In genomic region chr20:44092551-44093248, GRCh38 we compare ENCODE assay signal across 9 cellular contexts.
DNase-seq lines count a peak whose midpoint lies in the region; ATAC-seq, FAIRE-seq and TF ChIP-seq lines count a peak whose summit lies in the region.
"Had no signal": no experiment of that assay in that cellular context is flagged by ENCODE, and none has a peak within 500 bp of the region (broad histone marks: within the 10 kb centered on the region; RNA-seq: fewer than 3 reads in every experiment).

No MANE protein-coding gene starts in this region.

- no peaks in the 10 kb centered on the region for H4K20me1 ChIP-seq in HepG2 (ENCODE audit: insufficient read depth, low read length)

- DNase-seq in natural killer cell, result no peak
- no peak for DNase-seq in natural killer cell treated with Interleukin-12 subunit alpha and Interleukin-12 subunit beta and Interleukin-15 and Interleukin-18, amount 100 ng/mL, for 72 hours (ENCODE audit: low spot score)
- DNase-seq in NCI-H2196 (lab: John Stamatoyannopoulos, UW; ENCODE audit: unreplicated experiment), result peak; percentile 46
- peak; percentile 82 for DNase-seq in adipocyte (ENCODE audit: low read depth)
- peak; percentile 27 for DNase-seq in HepG2 (ENCODE audit: low spot score)
- DNase-seq in coronary artery (ENCODE audit: low spot score), result no peak
- DNase-seq in NCI-H774 (lab: John Stamatoyannopoulos, UW), result no peak

- no peaks in the 10 kb centered on the region for H3K9me3 Mint-ChIP-seq in natural killer cell
- H3K9me3 Mint-ChIP-seq in natural killer cell treated with Interleukin-12 subunit alpha and Interleukin-12 subunit beta and Interleukin-15 and Interleukin-18, amount 100 ng/mL, for 72 hours, result no peaks in the 10 kb centered on the region

- no peak for TF ChIP-seq POLR2A in HepG2 (IDR thresholded peaks at IDR 0.05; ENCODE audit: insufficient read depth in 1 of 2, low read depth in 2 of 2, low read length in 2 of 2)

- no peaks in the 10 kb centered on the region for H3K4me1 Mint-ChIP-seq in natural killer cell
- no peaks in the 10 kb centered on the region for H3K4me1 Mint-ChIP-seq in natural killer cell treated with Interleukin-12 subunit alpha and Interleukin-12 subunit beta and Interleukin-15 and Interleukin-18, amount 100 ng/mL, for 72 hours (ENCODE audit: low read depth in 2 of 2)

- no peaks in the 10 kb centered on the region for H3K36me3 ChIP-seq in adipocyte (ENCODE audit: control insufficient read depth, insufficient read depth, low read length, severe bottlenecking)
- H3K36me3 ChIP-seq in HepG2 (replicated peaks in 1 of 2; ENCODE audit: control insufficient read depth in 1 of 2, insufficient read depth in 2 of 2, low read length in 2 of 2), result no peaks in the 10 kb centered on the region

- CTCF ChIA-PET in HepG2 (lab: Yijun Ruan, JAX; ENCODE audit: low intra/inter-chr PET ratio, low total read pairs), result interaction anchor here (1.1 to 1.7 kb wide), 2 partner anchors 341 to 343 kb away, joined by 3 to 5 read pairs; no protein-coding TSS in a partner anchor

- in situ Hi-C loops in HepG2 (cut with HindIII; ENCODE audit: extremely low pct_ligation_motif_present, low pct_unique_long_range_greater_than_20kb), result no loop called here

- H3K4me3 ChIP-seq in adipocyte (ENCODE audit: low read length), result no peak overlapping the region
- no peak overlapping the region for H3K4me3 ChIP-seq in HepG2 (replicated peaks in 1 of 3; ENCODE audit: insufficient read depth in 1 of 3, low read depth in 2 of 3, low read length in 3 of 3)
- no peak overlapping the region for H3K4me3 ChIP-seq in coronary artery

- H3K79me2 ChIP-seq in HepG2 (ENCODE audit: insufficient read depth, low read length), result no peaks in the 10 kb centered on the region

- no peak overlapping the region for H3K27ac ChIP-seq in HepG2 (ENCODE audit: extremely low read length, insufficient read depth, low read length)
- H3K27ac ChIP-seq in coronary artery, result no peak overlapping the region

- peak; percentile 91 for FAIRE-seq in HepG2 (lab: Jason Lieb, UNC)

- no peak overlapping the region for H3K9ac ChIP-seq in adipocyte (ENCODE audit: low read length)
- H3K9ac ChIP-seq in HepG2 (ENCODE audit: insufficient read depth, low read depth, low read length), result no peak overlapping the region

- no peak overlapping the region for H3K4me3 Mint-ChIP-seq in natural killer cell
- no peak overlapping the region for H3K4me3 Mint-ChIP-seq in natural killer cell treated with Interleukin-12 subunit alpha and Interleukin-12 subunit beta and Interleukin-15 and Interleukin-18, amount 100 ng/mL, for 72 hours
- H3K4me3 Mint-ChIP-seq: activated naive CD8-positive, alpha-beta T cell had no signal

- POLR2A ChIA-PET in HepG2 (lab: Yijun Ruan, JAX), result no interaction called here

- no peak overlapping the region for H2AFZ ChIP-seq in HepG2 (ENCODE audit: low read length)

- H3K4me1 ChIP-seq in adipocyte (ENCODE audit: control insufficient read depth, insufficient read depth, low read length) (peaks cover 3% of the 10 kb centered on the region), HepG2 (ENCODE audit: insufficient read depth, low read length) (no peaks in the 10 kb centered on the region)

- no peaks in the 10 kb centered on the region for H3K9me3 ChIP-seq in adipocyte (ENCODE audit: control insufficient read depth, low read length)
- no peaks in the 10 kb centered on the region for H3K9me3 ChIP-seq in HepG2 (ENCODE audit: low read length)

- peaks cover 19% of the 10 kb centered on the region in 2 donors for H3K27me3 Mint-ChIP-seq in natural killer cell (ENCODE audit: low read depth in 2 of 2)
- H3K27me3 Mint-ChIP-seq in natural killer cell treated with Interleukin-12 subunit alpha and Interleukin-12 subunit beta and Interleukin-15 and Interleukin-18, amount 100 ng/mL, for 72 hours, result peaks cover 16 to 23% of the 10 kb centered on the region in 2 donors

- BruUV-seq in HepG2 (replicated peaks; lab: Mats Ljungman, UMichigan), result no TSS peak

- no peaks in the 10 kb centered on the region for H3K36me3 Mint-ChIP-seq in natural killer cell
- H3K36me3 Mint-ChIP-seq in natural killer cell treated with Interleukin-12 subunit alpha and Interleukin-12 subunit beta and Interleukin-15 and Interleukin-18, amount 100 ng/mL, for 72 hours, result no peaks in the 10 kb centered on the region
- H3K36me3 Mint-ChIP-seq: activated naive CD8-positive, alpha-beta T cell had no signal

- H3K27me3 ChIP-seq in adipocyte (replicated peaks; ENCODE audit: control insufficient read depth, insufficient read depth, low read length) (peaks cover 18% of the 10 kb centered on the region), HepG2 (ENCODE audit: control insufficient read depth in 1 of 2, insufficient read depth in 2 of 2, low read length in 2 of 2) (peaks cover 1 to 9% of the 10 kb centered on the region in 2 experiments; a peak in 3 of 5 replicates)

- TF ChIP-seq CTCF in natural killer cell (IDR thresholded peaks at IDR 0.05) (peak; percentile 46), HepG2 (CRISPR knock-in tag; IDR thresholded peaks at IDR 0.05) (peak; percentile 60), coronary artery (IDR thresholded peaks at IDR 0.05) (no peak)

- ATAC-seq in natural killer cell (no peak), HepG2 (peak; percentile 52), HG03378 (IDR thresholded peaks at IDR 0.05; ENCODE audit: unreplicated experiment) (no peak)
- no peak for ATAC-seq in natural killer cell treated with Interleukin-12 subunit alpha and Interleukin-12 subunit beta and Interleukin-15 and Interleukin-18, amount 100 ng/mL, for 72 hours

- TF ChIP-seq EP300 in HepG2 (IDR thresholded peaks at IDR 0.05; ENCODE audit: low read depth in 2 of 2, low read length in 2 of 2) (no peak), HepG2 (CRISPR knock-in tag; IDR thresholded peaks at IDR 0.05; ENCODE audit: borderline replicate concordance) (no peak)

- 22% methylated on average over 9 of the region's 9 CpGs for WGBS in HepG2 (ENCODE audit: low lambda C conversion rate)

- no peak for TF ChIP-seq RAD21 in HepG2 (CRISPR knock-in tag; IDR thresholded peaks at IDR 0.05)

- no peak overlapping the region for H3K27ac Mint-ChIP-seq in natural killer cell
- H3K27ac Mint-ChIP-seq in natural killer cell treated with Interleukin-12 subunit alpha and Interleukin-12 subunit beta and Interleukin-15 and Interleukin-18, amount 100 ng/mL, for 72 hours, result no peak overlapping the region
- H3K27ac Mint-ChIP-seq: activated naive CD8-positive, alpha-beta T cell had no signal

- no peak overlapping the region for H3K4me2 ChIP-seq in HepG2 (ENCODE audit: low read depth, low read length)

- intact Hi-C loops in natural killer cell (cut with micrococcal nuclease), result loop anchor here (10.0 kb wide), 1 partner anchor 638 kb away; the partner anchor contains the start of gene SRSF6
- intact Hi-C loops in HepG2 (cut with micrococcal nuclease; ENCODE audit: unreplicated experiment), result no loop called here

TF ChIP-seq in HepG2, 621 proteins besides CTCF, POLR2A, EP300 and RAD21 (continues in another document):
- TF ChIP-seq ZNF670 (CRISPR knock-in tag; IDR thresholded peaks at IDR 0.05; ENCODE audit: borderline replicate concordance) (no peak), CHD2 (IDR thresholded peaks at IDR 0.05; ENCODE audit: low read depth, low read length) (no peak), SMC3 (IDR thresholded peaks at IDR 0.05; ENCODE audit: low read length) (0 out of 2 replicates have a peak, but pooled peaks have one; percentile 1), ZNF207 (IDR thresholded peaks at IDR 0.05; ENCODE audit: borderline replicate concordance) (no peak), GFI1 (CRISPR knock-in tag; IDR thresholded peaks at IDR 0.05; ENCODE audit: borderline replicate concordance) (0 out of 2 replicates have a peak, but pooled peaks have one; percentile 29), ZNF777 (CRISPR knock-in tag; IDR thresholded peaks at IDR 0.05) (no peak), ZNF572 (CRISPR knock-in tag; IDR thresholded peaks at IDR 0.05) (peak; percentile 28; the same call in 1 of the 2 replicates), PHF5A (CRISPR knock-in tag; IDR thresholded peaks at IDR 0.05; ENCODE audit: low read depth, unreplicated experiment) (no peak), SP140L (CRISPR knock-in tag; IDR thresholded peaks at IDR 0.05; ENCODE audit: borderline replicate concordance) (no peak), TIGD3 (CRISPR knock-in tag; IDR thresholded peaks at IDR 0.05; ENCODE audit: borderline replicate concordance) (no peak)
- TF ChIP-seq, protein P1, sequence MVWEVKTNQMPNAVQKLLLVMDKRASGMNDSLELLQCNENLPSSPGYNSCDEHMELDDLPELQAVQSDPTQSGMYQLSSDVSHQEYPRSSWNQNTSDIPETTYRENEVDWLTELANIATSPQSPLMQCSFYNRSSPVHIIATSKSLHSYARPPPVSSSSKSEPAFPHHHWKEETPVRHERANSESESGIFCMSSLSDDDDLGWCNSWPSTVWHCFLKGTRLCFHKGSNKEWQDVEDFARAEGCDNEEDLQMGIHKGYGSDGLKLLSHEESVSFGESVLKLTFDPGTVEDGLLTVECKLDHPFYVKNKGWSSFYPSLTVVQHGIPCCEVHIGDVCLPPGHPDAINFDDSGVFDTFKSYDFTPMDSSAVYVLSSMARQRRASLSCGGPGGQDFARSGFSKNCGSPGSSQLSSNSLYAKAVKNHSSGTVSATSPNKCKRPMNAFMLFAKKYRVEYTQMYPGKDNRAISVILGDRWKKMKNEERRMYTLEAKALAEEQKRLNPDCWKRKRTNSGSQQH (CRISPR knock-in tag; IDR thresholded peaks at IDR 0.05; ENCODE audit: low read depth), result no peak

Comparison
In these comparisons a context has a peak if more than half of its experiments do, and no peak if none do; other contexts are left out.
1. DNase-seq: peak in NCI-H2196 (single experiment), adipocyte (single experiment) and HepG2 (single experiment); none in natural killer cell (single experiment), natural killer cell treated with Interleukin-12 subunit alpha and Interleukin-12 subunit beta and Interleukin-15 and Interleukin-18, amount 100 ng/mL, for 72 hours (single experiment), coronary artery (single experiment) and NCI-H774 (single experiment).